29 cellular contexts compared by ENCODE assay signal in genomic region chr2:145587922-145588321, GRCh38.
"Had no signal": no experiment of that assay in that cellular context is flagged by ENCODE, and none has a peak within 500 bp of the region (broad histone marks: within the 10 kb centered on the region; RNA-seq: fewer than 3 reads in every experiment).

No MANE protein-coding gene starts in this region.

- H3K27ac ChIP-seq: ascending aorta, breast epithelium, cardiac muscle cell, colonic mucosa, epithelial cell of prostate, VCaP had no signal

- H3K4me1 ChIP-seq: ascending aorta, breast epithelium, colonic mucosa had no signal

- H3K4me3 ChIP-seq: ascending aorta, breast epithelium, cardiac muscle cell, colonic mucosa had no signal

- H3K27me3 ChIP-seq: ascending aorta, breast epithelium, cardiac muscle cell, colonic mucosa had no signal

- H3K9me3 ChIP-seq: ascending aorta, breast epithelium, colonic mucosa had no signal

- H3K36me3 ChIP-seq: ascending aorta, breast epithelium, cardiac muscle cell, colonic mucosa had no signal

- ATAC-seq: activated naive CD4-positive, alpha-beta T cell treated with anti-CD3 and anti-CD28 coated beads, Interleukin-2, amount 50 U/mL, for 72 hours; activated T-cell treated with anti-CD3 and anti-CD28 coated beads, Interleukin-2, amount 50 U/mL, for 72 hours; esophagus mucosa; WTC11 had no signal

- DNase-seq: activated CD4-positive, alpha-beta memory T cell treated with anti-CD3 and anti-CD28 coated beads, Interleukin-2, amount 10 ng/mL, durations not matched to agents 7 days and 5 days; activated CD4-positive, alpha-beta T cell treated with anti-CD3 and anti-CD28 coated beads for 1 hour; activated CD4-positive, alpha-beta T cell treated with anti-CD3 and anti-CD28 coated beads for 4 hours; activated CD4-positive, alpha-beta T cell treated with anti-CD3 and anti-CD28 coated beads, Interleukin-2, amount 10 ng/mL, durations not matched to agents 7 days and 5 days; activated CD4-positive, alpha-beta T cell treated with anti-CD3 and anti-CD28 coated beads, Interleukin-2, amount 50 U/mL, for 4 hours; activated CD8-positive, alpha-beta memory T cell treated with anti-CD3 and anti-CD28 coated beads, Interleukin-2, amount 50 U/mL, for 48 hours; activated gamma-delta T cell; activated naive CD4-positive, alpha-beta T cell; activated naive CD4-positive, alpha-beta T cell treated with anti-CD3 and anti-CD28 coated beads, Interleukin-2, amount 10 ng/mL, durations not matched to agents 7 days and 5 days; activated naive CD8-positive, alpha-beta T cell treated with anti-CD3 and anti-CD28 coated beads, Interleukin-2, amount 10 ng/mL, durations not matched to agents 7 days and 5 days; activated T-cell treated with anti-CD3 and anti-CD28 coated beads for 4 hours; activated T-cell treated with anti-CD3 and anti-CD28 coated beads, Interleukin-2, amount 50 U/mL, for 24 hours; activated T-cell treated with anti-CD3 and anti-CD28 coated beads, Interleukin-2, amount 50 U/mL, for 72 hours; central memory CD4-positive, alpha-beta T cell; cerebellar nuclear complex; colonic mucosa; effector CD8-positive, alpha-beta T cell; foreskin fibroblast; head of caudate nucleus; hippocampal formation; T1000 had no signal
